In the genomic region with DNA sequence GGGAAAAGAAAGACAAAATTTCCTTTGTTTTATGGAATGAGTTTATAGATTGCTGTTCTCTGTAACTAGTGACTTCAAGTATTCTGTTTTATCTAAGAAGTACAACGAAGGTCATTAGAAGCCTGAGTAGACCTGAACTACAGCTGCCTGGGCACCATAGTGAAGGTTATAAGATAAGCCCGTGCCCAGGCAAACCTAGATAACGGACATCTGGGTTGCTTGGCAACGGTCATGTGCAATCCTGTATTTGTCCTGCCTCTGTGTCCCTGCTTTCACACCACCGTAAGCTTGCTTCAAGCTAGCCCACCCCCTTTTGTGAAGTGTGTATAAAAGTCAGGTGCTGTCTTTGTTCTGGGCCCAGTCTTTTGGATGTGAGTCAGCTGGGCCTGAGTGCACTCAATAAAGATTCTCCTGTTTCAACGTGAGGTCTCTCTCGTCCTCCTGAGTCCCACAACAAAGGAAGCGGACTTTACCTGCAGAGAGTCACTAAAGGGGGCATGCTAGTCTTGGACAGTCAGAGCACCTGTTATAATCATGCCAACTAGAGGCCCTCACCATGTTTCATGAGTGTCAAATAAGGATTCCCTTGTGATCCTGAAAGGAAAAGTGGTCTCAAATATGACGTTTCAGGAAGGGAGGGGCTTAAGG, we compare ENCODE assay signal across 1 cellular context.
TF ChIP-seq lines count a peak whose summit lies in the region.

No MANE protein-coding gene starts in this region.

TF ChIP-seq in SK-N-SH treated with all-trans-retinoic acid at 6 μM for 48 hours, 23 proteins besides CTCF, POLR2A, EP300 and RAD21 (continued from another document):
- TF ChIP-seq, protein P1, sequence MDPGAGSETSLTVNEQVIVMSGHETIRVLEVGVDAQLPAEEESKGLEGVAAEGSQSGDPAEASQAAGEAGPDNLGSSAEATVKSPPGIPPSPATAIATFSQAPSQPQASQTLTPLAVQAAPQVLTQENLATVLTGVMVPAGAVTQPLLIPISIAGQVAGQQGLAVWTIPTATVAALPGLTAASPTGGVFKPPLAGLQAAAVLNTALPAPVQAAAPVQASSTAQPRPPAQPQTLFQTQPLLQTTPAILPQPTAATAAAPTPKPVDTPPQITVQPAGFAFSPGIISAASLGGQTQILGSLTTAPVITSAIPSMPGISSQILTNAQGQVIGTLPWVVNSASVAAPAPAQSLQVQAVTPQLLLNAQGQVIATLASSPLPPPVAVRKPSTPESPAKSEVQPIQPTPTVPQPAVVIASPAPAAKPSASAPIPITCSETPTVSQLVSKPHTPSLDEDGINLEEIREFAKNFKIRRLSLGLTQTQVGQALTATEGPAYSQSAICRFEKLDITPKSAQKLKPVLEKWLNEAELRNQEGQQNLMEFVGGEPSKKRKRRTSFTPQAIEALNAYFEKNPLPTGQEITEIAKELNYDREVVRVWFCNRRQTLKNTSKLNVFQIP (CRISPR knock-in tag; IDR thresholded peaks at IDR 0.05; ENCODE audit: borderline replicate concordance, low read depth) = no peak
- TF ChIP-seq OSR1 (CRISPR knock-in tag; IDR thresholded peaks at IDR 0.05) = no peak
- TF ChIP-seq ZC3H10 (CRISPR knock-in tag; IDR thresholded peaks at IDR 0.05) = no peak
- no peak for TF ChIP-seq PPARA (CRISPR knock-in tag; IDR thresholded peaks at IDR 0.05; ENCODE audit: borderline replicate concordance)
